ENCODE assay signal across 8 cellular contexts in genomic region chr11:123454060-123454651, GRCh38. TPM values are rescaled to one million over a fixed set of nuclear protein-coding genes. Genes with fewer than 3 reads are reported as not detected.
DNase-seq lines count a peak whose midpoint lies in the region; ATAC-seq, FAIRE-seq and TF ChIP-seq lines count a peak whose summit lies in the region.

No MANE protein-coding gene starts in this region.

- H3K27me3 ChIP-seq in HCT116 (ENCODE audit: insufficient read depth, low read length): no peaks in the 10 kb centered on the region

- H3K27ac Mint-ChIP-seq in MCF 10A (ENCODE audit: low read depth, unreplicated experiment): peak overlapping the region; percentile 78

- FAIRE-seq in D721Med (lab: Jason Lieb, UNC): no peak

- H3K4me3 Mint-ChIP-seq in MCF 10A (ENCODE audit: unreplicated experiment): peak overlapping the region; percentile 24

- CTCF ChIA-PET in HCT116 (lab: Charles Lee): interaction anchor here (1.0 to 1.3 kb wide), 2 partner anchors 24 to 47 kb away, joined by 5 read pairs; no protein-coding TSS in a partner anchor
- CTCF ChIA-PET in MCF 10A (lab: Yijun Ruan, JAX): interaction anchor here (0.6 to 0.7 kb wide), 2 partner anchors 273 to 661 kb away, joined by 3 read pairs; no protein-coding TSS in a partner anchor

- H3K4me2 ChIP-seq in HCT116 (ENCODE audit: low read length): peak overlapping the region; percentile 75

- peak overlapping the region; percentile 68 for H3K27ac ChIP-seq in HCT116 (ENCODE audit: low read depth, low read length)

- POLR2A ChIA-PET in HCT116 (lab: Charles Lee): interaction anchor here (1.0 to 1.2 kb wide), 3 partner anchors 9 to 14 kb away, joined by 3 to 5 read pairs (median 3); no protein-coding TSS in a partner anchor
- POLR2A ChIA-PET in MCF 10A (lab: Yijun Ruan, JAX): interaction anchor here (0.5 to 1.7 kb wide), 3 partner anchors 9 to 47 kb away, joined by 3 to 6 read pairs (median 3); no protein-coding TSS in a partner anchor

- no peak for TF ChIP-seq CTCF in HCT116 (IDR thresholded peaks at IDR 0.05 in 2 of 3, conservative IDR thresholded peaks at IDR 0.05 in 1 of 3; ENCODE audit: borderline replicate concordance in 1 of 3, insufficient read depth in 1 of 3, low read depth in 2 of 3, low read length in 2 of 3)
- TF ChIP-seq CTCF in MCF 10A (IDR thresholded peaks at IDR 0.05; ENCODE audit: unreplicated experiment): no peak
- TF ChIP-seq CTCF in D721Med (IDR thresholded peaks at IDR 0.05; ENCODE audit: insufficient read depth, missing control alignments): no peak

- H3K9me3 ChIP-seq in HCT116 (ENCODE audit: control insufficient read depth in 1 of 2, insufficient read depth in 1 of 2, low read depth in 1 of 2, low read length in 2 of 2): no peaks in the 10 kb centered on the region

- no TSS peak for BruUV-seq in HCT116 (replicated peaks; lab: Mats Ljungman, UMichigan)
- BruUV-seq in MCF 10A (replicated peaks; lab: Mats Ljungman, UMichigan): no TSS peak

- peak overlapping the region; percentile 48 for H3K9ac ChIP-seq in HCT116 (ENCODE audit: low read length)

- H3K79me2 ChIP-seq in HCT116 (ENCODE audit: insufficient read depth, low read length): no peaks in the 10 kb centered on the region

- no peaks in the 10 kb centered on the region for H3K9me2 ChIP-seq in HCT116 (ENCODE audit: insufficient read depth)

- peak; percentile 88 for DNase-seq in HCT116 (ENCODE audit: low read depth, low spot score)
- peak in 4 of 5 donors; percentile 10 to 97 (median 28) for DNase-seq in T-helper 1 cell
- peak; percentile 95 for DNase-seq in MCF 10A (ENCODE audit: unreplicated experiment)
- DNase-seq in stimulated activated CD4-positive, alpha-beta T cell treated with anti-CD3 and anti-CD28 coated beads, Interleukin-2, amount 100 ng/mL, for 48 hours: peak; percentile 54 to 58
- DNase-seq in GM03348 (ENCODE audit: low spot score): no peak
- DNase-seq in NCI-H2227 treated with DMSO at 0.1 percent for 48 hours (lab: John Stamatoyannopoulos, UW): no peak
- DNase-seq in retina: no peak
- DNase-seq in D721Med (ENCODE audit: insufficient read length, low spot score): no peak

- H3K9me3 Mint-ChIP-seq in MCF 10A (ENCODE audit: unreplicated experiment): no peaks in the 10 kb centered on the region

- intact Hi-C loops in HCT116 (cut with micrococcal nuclease): no loop called here
- intact Hi-C loops in MCF 10A (cut with micrococcal nuclease): no loop called here

- peak overlapping the region; percentile 38 to 50 for H3K4me3 ChIP-seq in HCT116 (replicated peaks in 1 of 2; ENCODE audit: low read depth in 1 of 2, low read length in 2 of 2)

- no peaks in the 10 kb centered on the region for H3K36me3 ChIP-seq in HCT116 (ENCODE audit: control insufficient read depth in 1 of 2, insufficient read depth in 2 of 2, low read length in 2 of 2)

- peaks cover 5% of the 10 kb centered on the region for H3K36me3 Mint-ChIP-seq in MCF 10A (ENCODE audit: insufficient read depth, unreplicated experiment)

- peak overlapping the region; percentile 62 for H2AFZ ChIP-seq in HCT116 (ENCODE audit: low read depth, low read length, poor library complexity, severe bottlenecking)

- H3K4me1 Mint-ChIP-seq in MCF 10A (ENCODE audit: insufficient read depth, unreplicated experiment): peaks cover 15% of the 10 kb centered on the region

- TF ChIP-seq RAD21 in HCT116 (IDR thresholded peaks at IDR 0.05; ENCODE audit: low read depth): no peak; the same call in 1 of the 2 replicates

- no peaks in the 10 kb centered on the region for H4K20me1 ChIP-seq in HCT116 (ENCODE audit: insufficient read depth)

- peak; percentile 76 for ATAC-seq in HCT116

- no peak for TF ChIP-seq POLR2A in HCT116 (IDR thresholded peaks at IDR 0.05; ENCODE audit: borderline replicate concordance, extremely low read depth, insufficient read depth, insufficient read length)

- RAD21 ChIA-PET in HCT116 (lab: Charles Lee; ENCODE audit: low non-redundant PET in 1 of 2, low total read pairs in 2 of 2, uncharacterized antibody in 2 of 2, unreplicated experiment in 2 of 2): no interaction called here

- H3K4me1 ChIP-seq in HCT116 (ENCODE audit: control insufficient read depth in 1 of 2, insufficient read depth in 2 of 2, low read length in 2 of 2): peaks cover 22 to 58% of the 10 kb centered on the region in 2 experiments

- no peaks in the 10 kb centered on the region for H3K27me3 Mint-ChIP-seq in MCF 10A (ENCODE audit: insufficient read depth, unreplicated experiment)

TF ChIP-seq in HCT116, 20 proteins besides CTCF, POLR2A, EP300 and RAD21:
- peak; percentile 80 for TF ChIP-seq MAX (IDR thresholded peaks at IDR 0.05)
- no peak for TF ChIP-seq REST (IDR thresholded peaks at IDR 0.05; ENCODE audit: low read depth)
- TF ChIP-seq FOSL1 (IDR thresholded peaks at IDR 0.05; ENCODE audit: low read depth): peak; percentile 81
- TF ChIP-seq EGR1 (IDR thresholded peaks at IDR 0.05; ENCODE audit: low read depth): 0 out of 2 replicates have a peak, but pooled peaks have one; percentile 23
- peak; percentile 70; the same call in 1 of the 2 replicates for TF ChIP-seq POLR2AphosphoS5 (IDR thresholded peaks at IDR 0.05; ENCODE audit: low read depth, low read length)
- peak; percentile 6 for TF ChIP-seq ZBTB33 (IDR thresholded peaks at IDR 0.05; ENCODE audit: extremely low read depth, insufficient replicate concordance, low read length)
- peak; percentile 24; the same call in 1 of the 2 replicates for TF ChIP-seq ZFX (IDR thresholded peaks at IDR 0.05)
- no peak for TF ChIP-seq EZH2phosphoT487 (IDR thresholded peaks at IDR 0.05; ENCODE audit: borderline replicate concordance)
- TF ChIP-seq CBX3 (IDR thresholded peaks at IDR 0.05; ENCODE audit: low read depth): peak; percentile 82
- TF ChIP-seq CEBPB (IDR thresholded peaks at IDR 0.05; ENCODE audit: low read depth): peak; percentile 83
- TF ChIP-seq ZNF274 (IDR thresholded peaks at IDR 0.05; ENCODE audit: low read depth, low read length): no peak
- peak; percentile 80 for TF ChIP-seq JUND (IDR thresholded peaks at IDR 0.05)
- TF ChIP-seq TCF7L2 (IDR thresholded peaks at IDR 0.05; ENCODE audit: borderline replicate concordance, extremely low read depth, insufficient read depth, insufficient read length): no peak
- peak; percentile 66 for TF ChIP-seq SIN3A (IDR thresholded peaks at IDR 0.05; ENCODE audit: low read depth)
- TF ChIP-seq ELF1 (IDR thresholded peaks at IDR 0.05; ENCODE audit: borderline replicate concordance, low read depth): peak; percentile 57
- TF ChIP-seq YY1 (IDR thresholded peaks at IDR 0.05; ENCODE audit: extremely low read depth, insufficient replicate concordance, low read depth, low read length): no peak
- no peak for TF ChIP-seq EZH2 (IDR thresholded peaks at IDR 0.05)
- peak; percentile 46; the same call in 1 of the 2 replicates for TF ChIP-seq ATF3 (IDR thresholded peaks at IDR 0.05)
- peak; percentile 88 for TF ChIP-seq SP1 (IDR thresholded peaks at IDR 0.05; ENCODE audit: low read depth)
- peak; percentile 46 for TF ChIP-seq SRF (IDR thresholded peaks at IDR 0.05; ENCODE audit: low read depth)
TF ChIP-seq in HCT116: peak in this region for 14.

RNA-seq across cellular contexts. Expression of gene GRAMD1B, which starts 24.1 kb away (rescaled TPM):
- total RNA-seq in HCT116 (2021; ENCODE audit: unreplicated experiment) (12.7 TPM), MCF 10A (2022) (0.26 and 0.27 TPM in 2 replicates)
- 5.2 and 6.2 TPM in 2 replicates for polyA plus RNA-seq in HCT116 (2012)

Comparison
In these comparisons a context has a peak if more than half of its experiments do, and no peak if none do; other contexts are left out.
1. DNase-seq: peak in HCT116 (single experiment), T-helper 1 cell (4 of 5), MCF 10A (single experiment) and stimulated activated CD4-positive, alpha-beta T cell treated with anti-CD3 and anti-CD28 coated beads, Interleukin-2, amount 100 ng/mL, for 48 hours (2 of 2); none in GM03348 (single experiment), NCI-H2227 treated with DMSO at 0.1 percent for 48 hours (single experiment), retina (single experiment) and D721Med (single experiment).
2. RNA of gene GRAMD1B, which starts 24.1 kb away (total RNA-seq): 12.7 TPM in HCT116 (single experiment); 0.26 to 0.27 TPM in MCF 10A; every median in the first group is over 10 times any median in the second.